In the genomic region with DNA sequence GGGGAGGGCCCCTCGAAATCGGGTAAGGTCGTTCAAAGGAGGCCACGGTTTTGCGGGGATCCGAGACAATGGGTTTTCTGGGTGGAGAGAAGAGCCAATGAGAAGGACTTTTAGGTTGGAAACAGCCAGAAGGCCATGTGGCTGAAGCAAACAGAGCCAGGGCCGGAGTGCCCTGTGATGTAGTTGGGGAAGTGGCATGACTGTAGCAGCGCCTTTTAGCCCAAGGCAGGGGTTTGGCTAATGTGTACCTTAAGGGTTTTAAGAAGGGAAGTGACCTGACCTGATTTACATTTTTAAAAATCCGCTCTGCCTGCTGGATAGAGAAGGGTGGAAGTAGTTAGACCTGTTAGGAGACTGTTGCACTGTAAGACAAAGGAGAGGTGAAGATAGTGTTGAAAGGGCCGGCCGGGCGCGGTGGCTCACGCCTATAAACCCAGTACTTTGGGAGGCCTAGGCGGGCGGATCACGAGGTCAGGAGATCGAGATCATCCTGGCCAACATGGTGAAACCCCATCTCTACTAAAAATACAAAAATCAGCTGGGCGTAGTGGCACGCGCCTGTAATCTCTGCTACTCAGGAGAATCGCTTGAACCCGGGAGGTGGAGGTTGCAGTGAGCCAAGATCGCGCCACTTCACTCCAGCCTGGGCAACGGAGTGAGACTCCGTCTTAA, we compare ENCODE assay signal across 1 cellular context.
A peak's percentile ranks its signal among the peaks of the same experiment; 100 is the strongest.
TF ChIP-seq lines count a peak whose summit lies in the region.

No MANE protein-coding gene starts in this region.

TF ChIP-seq in K562, 482 proteins besides CTCF, POLR2A, EP300 and RAD21 (continued from another document):
- TF ChIP-seq, protein P1, sequence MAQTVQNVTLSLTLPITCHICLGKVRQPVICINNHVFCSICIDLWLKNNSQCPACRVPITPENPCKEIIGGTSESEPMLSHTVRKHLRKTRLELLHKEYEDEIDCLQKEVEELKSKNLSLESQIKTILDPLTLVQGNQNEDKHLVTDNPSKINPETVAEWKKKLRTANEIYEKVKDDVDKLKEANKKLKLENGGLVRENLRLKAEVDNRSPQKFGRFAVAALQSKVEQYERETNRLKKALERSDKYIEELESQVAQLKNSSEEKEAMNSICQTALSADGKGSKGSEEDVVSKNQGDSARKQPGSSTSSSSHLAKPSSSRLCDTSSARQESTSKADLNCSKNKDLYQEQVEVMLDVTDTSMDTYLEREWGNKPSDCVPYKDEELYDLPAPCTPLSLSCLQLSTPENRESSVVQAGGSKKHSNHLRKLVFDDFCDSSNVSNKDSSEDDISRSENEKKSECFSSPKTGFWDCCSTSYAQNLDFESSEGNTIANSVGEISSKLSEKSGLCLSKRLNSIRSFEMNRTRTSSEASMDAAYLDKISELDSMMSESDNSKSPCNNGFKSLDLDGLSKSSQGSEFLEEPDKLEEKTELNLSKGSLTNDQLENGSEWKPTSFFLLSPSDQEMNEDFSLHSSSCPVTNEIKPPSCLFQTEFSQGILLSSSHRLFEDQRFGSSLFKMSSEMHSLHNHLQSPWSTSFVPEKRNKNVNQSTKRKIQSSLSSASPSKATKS (CRISPR knock-in tag; IDR thresholded peaks at IDR 0.05): no peak
- peak; percentile 51; the same call in 1 of the 2 replicates for TF ChIP-seq MYC (IDR thresholded peaks at IDR 0.05; ENCODE audit: low read depth, low read length)
- no peak for TF ChIP-seq MYC (CRISPR knock-in tag; IDR thresholded peaks at IDR 0.05; ENCODE audit: borderline replicate concordance, low read depth)
- TF ChIP-seq EP400 (IDR thresholded peaks at IDR 0.05): peak; percentile 21; the same call in 1 of the 2 replicates
- TF ChIP-seq RCOR1 (IDR thresholded peaks at IDR 0.05; ENCODE audit: borderline replicate concordance in 1 of 2, low read depth in 2 of 2, low read length in 2 of 2): no peak
- no peak for TF ChIP-seq ETV6 (IDR thresholded peaks at IDR 0.05; ENCODE audit: borderline replicate concordance in 1 of 2, low read depth in 2 of 2, low read length in 1 of 2)
- no peak for TF ChIP-seq ETV6 (CRISPR knock-in tag; IDR thresholded peaks at IDR 0.05; ENCODE audit: borderline replicate concordance)
- TF ChIP-seq CBFA2T3 (IDR thresholded peaks at IDR 0.05): no peak
- TF ChIP-seq POLR2H (tag; IDR thresholded peaks at IDR 0.05; ENCODE audit: low read depth): peak; percentile 11; the same call in 1 of the 2 replicates
- TF ChIP-seq LARP7 (IDR thresholded peaks at IDR 0.05): no peak
- TF ChIP-seq PTBP1 (IDR thresholded peaks at IDR 0.05; ENCODE audit: low read depth, low read length): no peak
- TF ChIP-seq KLF10 (CRISPR knock-in tag; IDR thresholded peaks at IDR 0.05): no peak
- TF ChIP-seq, protein P2, sequence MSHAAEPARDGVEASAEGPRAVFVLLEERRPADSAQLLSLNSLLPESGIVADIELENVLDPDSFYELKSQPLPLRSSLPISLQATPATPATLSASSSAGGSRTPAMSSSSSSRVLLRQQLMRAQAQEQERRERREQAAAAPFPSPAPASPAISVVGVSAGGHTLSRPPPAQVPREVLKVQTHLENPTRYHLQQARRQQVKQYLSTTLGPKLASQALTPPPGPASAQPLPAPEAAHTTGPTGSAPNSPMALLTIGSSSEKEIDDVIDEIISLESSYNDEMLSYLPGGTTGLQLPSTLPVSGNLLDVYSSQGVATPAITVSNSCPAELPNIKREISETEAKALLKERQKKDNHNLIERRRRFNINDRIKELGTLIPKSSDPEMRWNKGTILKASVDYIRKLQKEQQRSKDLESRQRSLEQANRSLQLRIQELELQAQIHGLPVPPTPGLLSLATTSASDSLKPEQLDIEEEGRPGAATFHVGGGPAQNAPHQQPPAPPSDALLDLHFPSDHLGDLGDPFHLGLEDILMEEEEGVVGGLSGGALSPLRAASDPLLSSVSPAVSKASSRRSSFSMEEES (CRISPR knock-in tag; IDR thresholded peaks at IDR 0.05): peak; percentile 35
- 0 out of 2 replicates have a peak, but pooled peaks have one; percentile 21 for TF ChIP-seq SMARCE1 (IDR thresholded peaks at IDR 0.05)
- TF ChIP-seq, protein P3, sequence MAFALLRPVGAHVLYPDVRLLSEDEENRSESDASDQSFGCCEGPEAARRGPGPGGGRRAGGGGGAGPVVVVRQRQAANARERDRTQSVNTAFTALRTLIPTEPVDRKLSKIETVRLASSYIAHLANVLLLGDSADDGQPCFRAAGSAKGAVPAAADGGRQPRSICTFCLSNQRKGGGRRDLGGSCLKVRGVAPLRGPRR (CRISPR knock-in tag; IDR thresholded peaks at IDR 0.05): no peak
- TF ChIP-seq TOE1 (IDR thresholded peaks at IDR 0.05; ENCODE audit: borderline replicate concordance): peak; percentile 63; the same call in 1 of the 2 replicates
- TF ChIP-seq TOE1 (CRISPR knock-in tag; IDR thresholded peaks at IDR 0.05; ENCODE audit: borderline replicate concordance, low read depth): no peak
- TF ChIP-seq ZKSCAN3 (CRISPR knock-in tag; IDR thresholded peaks at IDR 0.05): no peak
- TF ChIP-seq POLR3A (IDR thresholded peaks at IDR 0.05; ENCODE audit: borderline replicate concordance, extremely low read depth, insufficient read depth, insufficient read length): peak; percentile 31
- no peak for TF ChIP-seq SMAD1 (IDR thresholded peaks at IDR 0.05; ENCODE audit: low read depth, low read length, partially characterized antibody)
- TF ChIP-seq, protein P4, sequence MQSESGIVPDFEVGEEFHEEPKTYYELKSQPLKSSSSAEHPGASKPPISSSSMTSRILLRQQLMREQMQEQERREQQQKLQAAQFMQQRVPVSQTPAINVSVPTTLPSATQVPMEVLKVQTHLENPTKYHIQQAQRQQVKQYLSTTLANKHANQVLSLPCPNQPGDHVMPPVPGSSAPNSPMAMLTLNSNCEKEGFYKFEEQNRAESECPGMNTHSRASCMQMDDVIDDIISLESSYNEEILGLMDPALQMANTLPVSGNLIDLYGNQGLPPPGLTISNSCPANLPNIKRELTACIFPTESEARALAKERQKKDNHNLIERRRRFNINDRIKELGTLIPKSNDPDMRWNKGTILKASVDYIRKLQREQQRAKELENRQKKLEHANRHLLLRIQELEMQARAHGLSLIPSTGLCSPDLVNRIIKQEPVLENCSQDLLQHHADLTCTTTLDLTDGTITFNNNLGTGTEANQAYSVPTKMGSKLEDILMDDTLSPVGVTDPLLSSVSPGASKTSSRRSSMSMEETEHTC (IDR thresholded peaks at IDR 0.05): no peak
- TF ChIP-seq ZNF785 (CRISPR knock-in tag; IDR thresholded peaks at IDR 0.05): no peak
- TF ChIP-seq, protein P5, sequence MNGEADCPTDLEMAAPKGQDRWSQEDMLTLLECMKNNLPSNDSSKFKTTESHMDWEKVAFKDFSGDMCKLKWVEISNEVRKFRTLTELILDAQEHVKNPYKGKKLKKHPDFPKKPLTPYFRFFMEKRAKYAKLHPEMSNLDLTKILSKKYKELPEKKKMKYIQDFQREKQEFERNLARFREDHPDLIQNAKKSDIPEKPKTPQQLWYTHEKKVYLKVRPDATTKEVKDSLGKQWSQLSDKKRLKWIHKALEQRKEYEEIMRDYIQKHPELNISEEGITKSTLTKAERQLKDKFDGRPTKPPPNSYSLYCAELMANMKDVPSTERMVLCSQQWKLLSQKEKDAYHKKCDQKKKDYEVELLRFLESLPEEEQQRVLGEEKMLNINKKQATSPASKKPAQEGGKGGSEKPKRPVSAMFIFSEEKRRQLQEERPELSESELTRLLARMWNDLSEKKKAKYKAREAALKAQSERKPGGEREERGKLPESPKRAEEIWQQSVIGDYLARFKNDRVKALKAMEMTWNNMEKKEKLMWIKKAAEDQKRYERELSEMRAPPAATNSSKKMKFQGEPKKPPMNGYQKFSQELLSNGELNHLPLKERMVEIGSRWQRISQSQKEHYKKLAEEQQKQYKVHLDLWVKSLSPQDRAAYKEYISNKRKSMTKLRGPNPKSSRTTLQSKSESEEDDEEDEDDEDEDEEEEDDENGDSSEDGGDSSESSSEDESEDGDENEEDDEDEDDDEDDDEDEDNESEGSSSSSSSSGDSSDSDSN (IDR thresholded peaks at IDR 0.05; ENCODE audit: borderline replicate concordance in 1 of 2, low read depth in 2 of 2, low read length in 2 of 2): 0 out of 4 replicates have a peak, but pooled peaks have one; percentile 23 to 30
- TF ChIP-seq FOXA3 (CRISPR knock-in tag; conservative IDR thresholded peaks at IDR 0.05 in 1 of 2, IDR thresholded peaks at IDR 0.05 in 1 of 2): no peak
- no peak for TF ChIP-seq SOX6 (IDR thresholded peaks at IDR 0.05)
- TF ChIP-seq ZBTB17 (CRISPR knock-in tag; IDR thresholded peaks at IDR 0.05): no peak
- 0 out of 2 replicates have a peak, but pooled peaks have one; percentile 12 for TF ChIP-seq ZNF175 (CRISPR knock-in tag; IDR thresholded peaks at IDR 0.05; ENCODE audit: low read depth)
- TF ChIP-seq NBN (IDR thresholded peaks at IDR 0.05; ENCODE audit: low read depth): no peak
- TF ChIP-seq ZC3H8 (IDR thresholded peaks at IDR 0.05): no peak
- no peak for TF ChIP-seq TCF7 (IDR thresholded peaks at IDR 0.05; ENCODE audit: borderline replicate concordance)
- TF ChIP-seq ZFX (CRISPR knock-in tag; IDR thresholded peaks at IDR 0.05): no peak
- no peak for TF ChIP-seq ELF2 (CRISPR knock-in tag; IDR thresholded peaks at IDR 0.05)
- TF ChIP-seq, protein P6, sequence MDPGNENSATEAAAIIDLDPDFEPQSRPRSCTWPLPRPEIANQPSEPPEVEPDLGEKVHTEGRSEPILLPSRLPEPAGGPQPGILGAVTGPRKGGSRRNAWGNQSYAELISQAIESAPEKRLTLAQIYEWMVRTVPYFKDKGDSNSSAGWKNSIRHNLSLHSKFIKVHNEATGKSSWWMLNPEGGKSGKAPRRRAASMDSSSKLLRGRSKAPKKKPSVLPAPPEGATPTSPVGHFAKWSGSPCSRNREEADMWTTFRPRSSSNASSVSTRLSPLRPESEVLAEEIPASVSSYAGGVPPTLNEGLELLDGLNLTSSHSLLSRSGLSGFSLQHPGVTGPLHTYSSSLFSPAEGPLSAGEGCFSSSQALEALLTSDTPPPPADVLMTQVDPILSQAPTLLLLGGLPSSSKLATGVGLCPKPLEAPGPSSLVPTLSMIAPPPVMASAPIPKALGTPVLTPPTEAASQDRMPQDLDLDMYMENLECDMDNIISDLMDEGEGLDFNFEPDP (CRISPR knock-in tag; IDR thresholded peaks at IDR 0.05): no peak
- TF ChIP-seq ZNF696 (CRISPR knock-in tag; conservative IDR thresholded peaks at IDR 0.05): no peak
- peak; percentile 34; the same call in 1 of the 2 replicates for TF ChIP-seq ZNF263 (CRISPR knock-in tag; IDR thresholded peaks at IDR 0.05; ENCODE audit: borderline replicate concordance)
- TF ChIP-seq RBM15 (IDR thresholded peaks at IDR 0.05; ENCODE audit: insufficient read depth, low read length): no peak
- no peak for TF ChIP-seq RBM25 (IDR thresholded peaks at IDR 0.05; ENCODE audit: low read depth, low read length, severe bottlenecking)
- TF ChIP-seq, protein P7, sequence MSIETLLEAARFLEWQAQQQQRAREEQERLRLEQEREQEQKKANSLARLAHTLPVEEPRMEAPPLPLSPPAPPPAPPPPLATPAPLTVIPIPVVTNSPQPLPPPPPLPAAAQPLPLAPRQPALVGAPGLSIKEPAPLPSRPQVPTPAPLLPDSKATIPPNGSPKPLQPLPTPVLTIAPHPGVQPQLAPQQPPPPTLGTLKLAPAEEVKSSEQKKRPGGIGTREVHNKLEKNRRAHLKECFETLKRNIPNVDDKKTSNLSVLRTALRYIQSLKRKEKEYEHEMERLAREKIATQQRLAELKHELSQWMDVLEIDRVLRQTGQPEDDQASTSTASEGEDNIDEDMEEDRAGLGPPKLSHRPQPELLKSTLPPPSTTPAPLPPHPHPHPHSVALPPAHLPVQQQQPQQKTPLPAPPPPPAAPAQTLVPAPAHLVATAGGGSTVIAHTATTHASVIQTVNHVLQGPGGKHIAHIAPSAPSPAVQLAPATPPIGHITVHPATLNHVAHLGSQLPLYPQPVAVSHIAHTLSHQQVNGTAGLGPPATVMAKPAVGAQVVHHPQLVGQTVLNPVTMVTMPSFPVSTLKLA (conservative IDR thresholded peaks at IDR 0.05): no peak
- TF ChIP-seq GATAD2B (IDR thresholded peaks at IDR 0.05; ENCODE audit: borderline replicate concordance): no peak
- TF ChIP-seq RUNX1 (IDR thresholded peaks at IDR 0.05; ENCODE audit: low read depth): no peak
TF ChIP-seq in K562: peak in this region for 26.
